In the genomic region with DNA sequence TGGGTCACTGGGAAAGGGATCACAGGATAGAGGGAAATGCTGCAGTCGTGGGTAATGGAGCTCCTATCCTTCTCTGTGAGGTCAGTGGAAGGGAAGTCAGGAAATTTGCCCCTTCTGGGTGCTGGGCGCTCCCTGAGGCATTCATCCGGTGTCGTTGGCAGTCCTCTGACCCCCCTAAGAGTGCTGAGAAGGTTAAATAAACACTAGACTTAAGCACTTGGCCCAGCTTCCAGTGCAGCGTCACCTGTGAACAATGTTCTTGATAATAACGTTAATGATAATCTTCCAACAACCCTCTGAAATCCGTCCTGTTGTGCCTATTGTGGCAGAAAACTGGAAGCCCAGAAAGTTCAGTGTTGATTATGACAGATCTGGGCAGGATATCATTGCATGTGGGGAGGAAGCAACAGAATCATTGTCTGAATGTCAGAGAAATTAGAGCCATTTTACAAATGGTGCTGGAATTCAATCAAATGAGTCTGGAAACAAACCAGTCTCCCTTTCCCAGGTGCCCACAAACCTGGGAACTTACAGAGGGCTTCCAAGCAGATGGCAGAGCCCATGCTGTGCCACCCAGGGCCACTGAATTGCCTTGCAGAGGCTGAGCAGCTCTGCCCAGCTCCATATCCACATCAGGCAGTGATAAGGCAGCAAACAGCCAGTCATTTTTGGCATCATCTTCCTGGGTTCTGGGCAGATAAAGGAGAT, we compare ENCODE assay signal across 20 cellular contexts.
DNase-seq lines count a peak whose midpoint lies in the region; ATAC-seq and TF ChIP-seq lines count a peak whose summit lies in the region.
"Had no signal": no experiment of that assay in that cellular context is flagged by ENCODE, and none has a peak within 500 bp of the region (broad histone marks: within the 10 kb centered on the region; RNA-seq: fewer than 3 reads in every experiment).

No MANE protein-coding gene starts in this region.

- intact Hi-C loops in activated CD8-positive, alpha-beta T cell treated with anti-CD3 and anti-CD28 coated beads for 36 hours (cut with micrococcal nuclease): no loop called here

- no peak for ATAC-seq in activated CD8-positive, alpha-beta T cell treated with anti-CD3 and anti-CD28 coated beads for 36 hours
- ATAC-seq in GM18873 (IDR thresholded peaks at IDR 0.05; ENCODE audit: low FRiP score, unreplicated experiment): no peak
- ATAC-seq in HG03378 (IDR thresholded peaks at IDR 0.05; ENCODE audit: unreplicated experiment): no peak
- ATAC-seq: esophagus mucosa; left ventricle myocardium superior; stimulated activated effector memory CD8-positive, alpha-beta T cell treated with anti-CD3 and anti-CD28 coated beads, Interleukin-12 subunit alpha, Interleukin-12 subunit beta, amount 100 ng/mL, for 72 hours had no signal

- DNase-seq in Daoy (ENCODE audit: low read depth): peak; percentile 83
- peak; percentile 35 for DNase-seq in NCI-H2029 treated with DMSO at 0.1 percent for 48 hours (lab: John Stamatoyannopoulos, UW)
- peak; percentile 42 for DNase-seq in choroid plexus epithelial cell (ENCODE audit: low read depth)
- DNase-seq in renal cortical epithelial cell (ENCODE audit: low read depth): peak; percentile 43
- DNase-seq in activated CD8-positive, alpha-beta T cell treated with anti-CD3 and anti-CD28 coated beads for 36 hours: no peak
- DNase-seq: activated CD4-positive, alpha-beta T cell treated with anti-CD3 and anti-CD28 coated beads, Interleukin-2, amount 10 ng/mL, durations not matched to agents 24 days and 14 days; activated effector memory CD4-positive, alpha-beta T cell treated with anti-CD3 and anti-CD28 coated beads, Interleukin-2, amount 50 U/mL, for 16 hours; left ventricle myocardium superior; NCI-H1694 treated with DMSO at 0.1 percent for 48 hours; NCI-H526; occipital lobe; OCI-M1; SHP77 treated with DMSO at 0.1 percent for 48 hours; stimulated activated CD4-positive, alpha-beta T cell treated with anti-CD3 and anti-CD28 coated beads, Interleukin-15, amount 100 ng/mL, for 24 hours had no signal

- H3K27ac Mint-ChIP-seq in activated CD8-positive, alpha-beta T cell treated with anti-CD3 and anti-CD28 coated beads for 36 hours: no peak overlapping the region
- H3K27ac Mint-ChIP-seq: activated CD4-positive, alpha-beta T cell treated with anti-CD3 and anti-CD28 coated beads, Interleukin-2, amount 10 ng/mL, durations not matched to agents 24 days and 14 days; stimulated activated effector memory CD8-positive, alpha-beta T cell treated with anti-CD3 and anti-CD28 coated beads, Interleukin-12 subunit alpha, Interleukin-12 subunit beta, amount 100 ng/mL, for 72 hours had no signal

- H3K27me3 Mint-ChIP-seq in activated CD8-positive, alpha-beta T cell treated with anti-CD3 and anti-CD28 coated beads for 36 hours: no peaks in the 10 kb centered on the region
- H3K27me3 Mint-ChIP-seq: activated CD4-positive, alpha-beta T cell treated with anti-CD3 and anti-CD28 coated beads, Interleukin-2, amount 10 ng/mL, durations not matched to agents 24 days and 14 days had no signal

- no peak overlapping the region for H3K4me3 ChIP-seq in choroid plexus epithelial cell (ENCODE audit: low read depth, low read length)
- H3K4me3 ChIP-seq: cardiac muscle cell, thoracic aorta had no signal

- no peaks in the 10 kb centered on the region for H3K9me3 Mint-ChIP-seq in activated CD8-positive, alpha-beta T cell treated with anti-CD3 and anti-CD28 coated beads for 36 hours
- H3K9me3 Mint-ChIP-seq: stimulated activated effector memory CD8-positive, alpha-beta T cell treated with anti-CD3 and anti-CD28 coated beads, Interleukin-12 subunit alpha, Interleukin-12 subunit beta, amount 100 ng/mL, for 72 hours had no signal

- POLR2A ChIA-PET in activated CD8-positive, alpha-beta T cell treated with anti-CD3 and anti-CD28 coated beads for 36 hours (lab: Charles Lee): no interaction called here

- no peak overlapping the region for H3K4me3 Mint-ChIP-seq in activated CD8-positive, alpha-beta T cell treated with anti-CD3 and anti-CD28 coated beads for 36 hours
- H3K4me3 Mint-ChIP-seq: activated CD4-positive, alpha-beta T cell treated with anti-CD3 and anti-CD28 coated beads, Interleukin-2, amount 10 ng/mL, durations not matched to agents 24 days and 14 days; stimulated activated effector memory CD8-positive, alpha-beta T cell treated with anti-CD3 and anti-CD28 coated beads, Interleukin-12 subunit alpha, Interleukin-12 subunit beta, amount 100 ng/mL, for 72 hours had no signal

- no peaks in the 10 kb centered on the region for H3K36me3 Mint-ChIP-seq in activated CD8-positive, alpha-beta T cell treated with anti-CD3 and anti-CD28 coated beads for 36 hours (ENCODE audit: low read depth)
- H3K36me3 Mint-ChIP-seq: stimulated activated effector memory CD8-positive, alpha-beta T cell treated with anti-CD3 and anti-CD28 coated beads, Interleukin-12 subunit alpha, Interleukin-12 subunit beta, amount 100 ng/mL, for 72 hours had no signal

- CTCF ChIA-PET in activated CD8-positive, alpha-beta T cell treated with anti-CD3 and anti-CD28 coated beads for 36 hours (lab: Charles Lee): no interaction called here

- TF ChIP-seq CTCF in choroid plexus epithelial cell (conservative IDR thresholded peaks at IDR 0.05; ENCODE audit: low read depth, low read length): no peak
- no peak for TF ChIP-seq CTCF in activated CD8-positive, alpha-beta T cell treated with anti-CD3 and anti-CD28 coated beads for 36 hours (IDR thresholded peaks at IDR 0.05)

- no peaks in the 10 kb centered on the region for H3K4me1 Mint-ChIP-seq in activated CD8-positive, alpha-beta T cell treated with anti-CD3 and anti-CD28 coated beads for 36 hours (ENCODE audit: low read depth)
- H3K4me1 Mint-ChIP-seq: activated CD4-positive, alpha-beta T cell treated with anti-CD3 and anti-CD28 coated beads, Interleukin-2, amount 10 ng/mL, durations not matched to agents 24 days and 14 days; stimulated activated effector memory CD8-positive, alpha-beta T cell treated with anti-CD3 and anti-CD28 coated beads, Interleukin-12 subunit alpha, Interleukin-12 subunit beta, amount 100 ng/mL, for 72 hours had no signal
